ENCODE assay signal across 1 cellular context in the genomic region with DNA sequence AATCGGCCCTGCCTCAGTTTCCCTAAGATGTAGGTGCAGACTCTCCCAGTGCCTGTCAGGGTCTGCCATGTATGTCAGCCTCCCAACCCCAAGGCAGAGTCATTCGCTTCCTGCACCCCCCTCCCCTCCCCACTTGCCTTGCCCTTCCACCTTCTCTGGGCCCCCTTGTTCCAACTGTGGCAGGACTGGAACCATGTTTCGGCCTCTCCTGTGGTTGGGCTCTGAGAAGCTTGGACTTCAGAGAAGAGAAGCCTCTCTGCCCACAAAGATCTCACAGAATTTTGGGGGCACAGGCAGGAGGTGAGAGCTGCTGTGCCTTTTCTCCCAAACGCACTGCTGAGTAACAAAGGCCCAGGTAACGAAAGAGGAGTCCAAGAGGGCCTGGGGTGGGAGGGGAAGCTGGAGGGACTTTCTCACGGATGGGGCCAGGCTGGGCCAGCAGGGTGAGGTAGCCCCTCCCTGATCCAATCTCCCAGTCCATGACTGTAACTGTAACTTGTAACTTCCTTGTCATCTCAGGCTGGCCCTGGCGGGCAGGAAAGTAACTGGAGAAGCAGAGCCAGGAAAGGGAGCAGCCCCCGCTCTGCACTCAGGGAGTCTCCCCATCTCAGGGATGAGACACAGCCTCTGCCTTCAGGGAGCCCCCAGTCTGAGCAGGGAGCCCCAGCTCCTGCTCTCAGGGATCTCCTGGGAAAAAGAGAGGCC.
TF ChIP-seq lines count a peak whose summit lies in the region.

No MANE protein-coding gene starts in this region.

TF ChIP-seq in GM23338, 12 proteins besides CTCF, POLR2A, EP300 and RAD21 (continued from another document):
- TF ChIP-seq, protein P1, sequence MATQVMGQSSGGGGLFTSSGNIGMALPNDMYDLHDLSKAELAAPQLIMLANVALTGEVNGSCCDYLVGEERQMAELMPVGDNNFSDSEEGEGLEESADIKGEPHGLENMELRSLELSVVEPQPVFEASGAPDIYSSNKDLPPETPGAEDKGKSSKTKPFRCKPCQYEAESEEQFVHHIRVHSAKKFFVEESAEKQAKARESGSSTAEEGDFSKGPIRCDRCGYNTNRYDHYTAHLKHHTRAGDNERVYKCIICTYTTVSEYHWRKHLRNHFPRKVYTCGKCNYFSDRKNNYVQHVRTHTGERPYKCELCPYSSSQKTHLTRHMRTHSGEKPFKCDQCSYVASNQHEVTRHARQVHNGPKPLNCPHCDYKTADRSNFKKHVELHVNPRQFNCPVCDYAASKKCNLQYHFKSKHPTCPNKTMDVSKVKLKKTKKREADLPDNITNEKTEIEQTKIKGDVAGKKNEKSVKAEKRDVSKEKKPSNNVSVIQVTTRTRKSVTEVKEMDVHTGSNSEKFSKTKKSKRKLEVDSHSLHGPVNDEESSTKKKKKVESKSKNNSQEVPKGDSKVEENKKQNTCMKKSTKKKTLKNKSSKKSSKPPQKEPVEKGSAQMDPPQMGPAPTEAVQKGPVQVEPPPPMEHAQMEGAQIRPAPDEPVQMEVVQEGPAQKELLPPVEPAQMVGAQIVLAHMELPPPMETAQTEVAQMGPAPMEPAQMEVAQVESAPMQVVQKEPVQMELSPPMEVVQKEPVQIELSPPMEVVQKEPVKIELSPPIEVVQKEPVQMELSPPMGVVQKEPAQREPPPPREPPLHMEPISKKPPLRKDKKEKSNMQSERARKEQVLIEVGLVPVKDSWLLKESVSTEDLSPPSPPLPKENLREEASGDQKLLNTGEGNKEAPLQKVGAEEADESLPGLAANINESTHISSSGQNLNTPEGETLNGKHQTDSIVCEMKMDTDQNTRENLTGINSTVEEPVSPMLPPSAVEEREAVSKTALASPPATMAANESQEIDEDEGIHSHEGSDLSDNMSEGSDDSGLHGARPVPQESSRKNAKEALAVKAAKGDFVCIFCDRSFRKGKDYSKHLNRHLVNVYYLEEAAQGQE (IDR thresholded peaks at IDR 0.05; ENCODE audit: unreplicated experiment), result no peak
- TF ChIP-seq CREB1 (CRISPR knock-in tag; IDR thresholded peaks at IDR 0.05; ENCODE audit: low read depth), result no peak
- TF ChIP-seq JUNB (IDR thresholded peaks at IDR 0.05; ENCODE audit: unreplicated experiment), result no peak
- no peak for TF ChIP-seq ZNF331 (CRISPR knock-in tag; IDR thresholded peaks at IDR 0.05; ENCODE audit: low read depth)
- TF ChIP-seq, protein P2, sequence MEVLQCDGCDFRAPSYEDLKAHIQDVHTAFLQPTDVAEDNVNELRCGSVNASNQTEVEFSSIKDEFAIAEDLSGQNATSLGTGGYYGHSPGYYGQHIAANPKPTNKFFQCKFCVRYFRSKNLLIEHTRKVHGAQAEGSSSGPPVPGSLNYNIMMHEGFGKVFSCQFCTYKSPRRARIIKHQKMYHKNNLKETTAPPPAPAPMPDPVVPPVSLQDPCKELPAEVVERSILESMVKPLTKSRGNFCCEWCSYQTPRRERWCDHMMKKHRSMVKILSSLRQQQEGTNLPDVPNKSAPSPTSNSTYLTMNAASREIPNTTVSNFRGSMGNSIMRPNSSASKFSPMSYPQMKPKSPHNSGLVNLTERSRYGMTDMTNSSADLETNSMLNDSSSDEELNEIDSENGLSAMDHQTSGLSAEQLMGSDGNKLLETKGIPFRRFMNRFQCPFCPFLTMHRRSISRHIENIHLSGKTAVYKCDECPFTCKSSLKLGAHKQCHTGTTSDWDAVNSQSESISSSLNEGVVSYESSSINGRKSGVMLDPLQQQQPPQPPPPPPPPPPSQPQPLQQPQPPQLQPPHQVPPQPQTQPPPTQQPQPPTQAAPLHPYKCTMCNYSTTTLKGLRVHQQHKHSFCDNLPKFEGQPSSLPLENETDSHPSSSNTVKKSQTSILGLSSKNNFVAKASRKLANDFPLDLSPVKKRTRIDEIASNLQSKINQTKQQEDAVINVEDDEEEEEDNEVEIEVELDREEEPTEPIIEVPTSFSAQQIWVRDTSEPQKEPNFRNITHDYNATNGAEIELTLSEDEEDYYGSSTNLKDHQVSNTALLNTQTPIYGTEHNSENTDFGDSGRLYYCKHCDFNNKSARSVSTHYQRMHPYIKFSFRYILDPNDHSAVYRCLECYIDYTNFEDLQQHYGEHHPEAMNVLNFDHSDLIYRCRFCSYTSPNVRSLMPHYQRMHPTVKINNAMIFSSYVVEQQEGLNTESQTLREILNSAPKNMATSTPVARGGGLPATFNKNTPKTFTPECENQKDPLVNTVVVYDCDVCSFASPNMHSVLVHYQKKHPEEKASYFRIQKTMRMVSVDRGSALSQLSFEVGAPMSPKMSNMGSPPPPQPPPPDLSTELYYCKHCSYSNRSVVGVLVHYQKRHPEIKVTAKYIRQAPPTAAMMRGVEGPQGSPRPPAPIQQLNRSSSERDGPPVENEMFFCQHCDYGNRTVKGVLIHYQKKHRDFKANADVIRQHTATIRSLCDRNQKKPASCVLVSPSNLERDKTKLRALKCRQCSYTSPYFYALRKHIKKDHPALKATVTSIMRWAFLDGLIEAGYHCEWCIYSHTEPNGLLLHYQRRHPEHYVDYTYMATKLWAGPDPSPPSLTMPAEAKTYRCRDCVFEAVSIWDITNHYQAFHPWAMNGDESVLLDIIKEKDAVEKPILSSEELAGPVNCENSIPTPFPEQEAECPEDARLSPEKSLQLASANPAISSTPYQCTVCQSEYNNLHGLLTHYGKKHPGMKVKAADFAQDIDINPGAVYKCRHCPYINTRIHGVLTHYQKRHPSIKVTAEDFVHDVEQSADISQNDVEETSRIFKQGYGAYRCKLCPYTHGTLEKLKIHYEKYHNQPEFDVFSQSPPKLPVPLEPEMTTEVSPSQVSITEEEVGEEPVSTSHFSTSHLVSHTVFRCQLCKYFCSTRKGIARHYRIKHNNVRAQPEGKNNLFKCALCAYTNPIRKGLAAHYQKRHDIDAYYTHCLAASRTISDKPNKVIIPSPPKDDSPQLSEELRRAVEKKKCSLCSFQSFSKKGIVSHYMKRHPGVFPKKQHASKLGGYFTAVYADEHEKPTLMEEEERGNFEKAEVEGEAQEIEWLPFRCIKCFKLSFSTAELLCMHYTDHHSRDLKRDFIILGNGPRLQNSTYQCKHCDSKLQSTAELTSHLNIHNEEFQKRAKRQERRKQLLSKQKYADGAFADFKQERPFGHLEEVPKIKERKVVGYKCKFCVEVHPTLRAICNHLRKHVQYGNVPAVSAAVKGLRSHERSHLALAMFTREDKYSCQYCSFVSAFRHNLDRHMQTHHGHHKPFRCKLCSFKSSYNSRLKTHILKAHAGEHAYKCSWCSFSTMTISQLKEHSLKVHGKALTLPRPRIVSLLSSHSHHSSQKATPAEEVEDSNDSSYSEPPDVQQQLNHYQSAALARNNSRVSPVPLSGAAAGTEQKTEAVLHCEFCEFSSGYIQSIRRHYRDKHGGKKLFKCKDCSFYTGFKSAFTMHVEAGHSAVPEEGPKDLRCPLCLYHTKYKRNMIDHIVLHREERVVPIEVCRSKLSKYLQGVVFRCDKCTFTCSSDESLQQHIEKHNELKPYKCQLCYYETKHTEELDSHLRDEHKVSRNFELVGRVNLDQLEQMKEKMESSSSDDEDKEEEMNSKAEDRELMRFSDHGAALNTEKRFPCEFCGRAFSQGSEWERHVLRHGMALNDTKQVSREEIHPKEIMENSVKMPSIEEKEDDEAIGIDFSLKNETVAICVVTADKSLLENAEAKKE (CRISPR knock-in tag; IDR thresholded peaks at IDR 0.05), result no peak
- TF ChIP-seq EZH2 (IDR thresholded peaks at IDR 0.05; ENCODE audit: low read depth, unreplicated experiment), result no peak
- TF ChIP-seq EZH2phosphoT487 (IDR thresholded peaks at IDR 0.05; ENCODE audit: unreplicated experiment), result no peak
- no peak for TF ChIP-seq POLR2AphosphoS5 (IDR thresholded peaks at IDR 0.05; ENCODE audit: low read depth)
- TF ChIP-seq NANOG (IDR thresholded peaks at IDR 0.05; ENCODE audit: borderline replicate concordance), result no peak
